Comparison of ENCODE assay signal across 28 cellular contexts in the genomic region with DNA sequence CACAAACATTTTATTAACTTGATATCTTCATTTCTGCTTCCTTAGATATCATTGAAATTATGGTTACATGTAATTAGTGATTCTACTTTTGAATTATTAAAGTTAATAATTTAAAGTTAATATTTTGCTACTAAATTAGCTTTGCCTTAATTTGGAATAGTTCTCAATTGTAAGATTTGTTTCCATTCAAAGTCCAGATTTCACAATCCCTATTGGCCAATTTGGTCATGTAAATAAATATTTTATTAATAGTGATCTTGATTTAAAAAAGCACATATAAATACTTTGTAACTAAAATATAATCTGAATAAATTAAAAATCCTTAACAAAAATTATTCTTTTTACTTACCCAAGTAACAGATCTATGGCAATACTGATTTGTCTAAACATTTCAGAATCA.
"Had no signal": no experiment of that assay in that cellular context is flagged by ENCODE, and none has a peak within 500 bp of the region (broad histone marks: within the 10 kb centered on the region; RNA-seq: fewer than 3 reads in every experiment).

No MANE protein-coding gene starts in this region.

- DNase-seq: natural killer cell; occipital lobe; ovary; posterior cingulate gyrus; psoas muscle; right cardiac atrium; spleen; stimulated activated CD4-positive, alpha-beta T cell treated with anti-CD3 and anti-CD28 coated beads, Interleukin-12 subunit alpha, Interleukin-12 subunit beta, amount 100 ng/mL, for 4 hours; stimulated activated CD4-positive, alpha-beta T cell treated with anti-CD3 and anti-CD28 coated beads, Interleukin-1b, Interleukin-23, amount 100 ng/mL, for 48 hours; stimulated activated CD4-positive, alpha-beta T cell treated with anti-CD3 and anti-CD28 coated beads, Interleukin-4, amount 100 ng/mL, for 1 hour; stimulated activated CD4-positive, alpha-beta T cell treated with anti-CD3 and anti-CD28 coated beads, Interleukin-4, amount 100 ng/mL, for 4 hours; stimulated activated CD8-positive, alpha-beta memory T cell treated with anti-CD3 and anti-CD28 coated beads, Interleukin-4, amount 100 ng/mL, for 48 hours; stimulated activated naive CD4-positive, alpha-beta T cell; stimulated activated naive CD8-positive, alpha-beta T cell treated with anti-CD3 and anti-CD28 coated beads, Interleukin-15, amount 100 ng/mL, for 72 hours; stimulated activated naive CD8-positive, alpha-beta T cell treated with anti-CD3 and anti-CD28 coated beads, Interleukin-15, Interleukin-2, amounts not matched to agents 100 U/mL and 50 U/mL, for 24 hours; substantia nigra; testis; tibial artery; transverse colon; upper lobe of right lung; uterus had no signal

- H3K9me3 ChIP-seq: ovary, psoas muscle, suprapubic skin, testis, transverse colon, upper lobe of right lung, uterus had no signal

- H3K4me1 ChIP-seq: neural progenitor cell, parathyroid adenoma, psoas muscle, spleen, suprapubic skin, testis, tibial artery, transverse colon, upper lobe of right lung, uterus had no signal

- H3K9ac ChIP-seq: neural progenitor cell, parathyroid adenoma had no signal

- H3K4me3 ChIP-seq: neural progenitor cell, ovary, psoas muscle, skin epidermis, smooth muscle cell, spleen, suprapubic skin, testis, tibial artery, transverse colon, upper lobe of right lung, uterus had no signal

- ATAC-seq: natural killer cell; psoas muscle; right cardiac atrium; sciatic nerve; stimulated activated memory B cell treated with anti-CD40 and anti-IgM and Interleukin-4, amounts not matched to agents 10 μg/mL and 1 μg/mL and 100 μg/mL, for 72 hours; stimulated activated naive CD8-positive, alpha-beta T cell treated with anti-CD3 and anti-CD28 coated beads, Interleukin-15, amount 100 ng/mL, for 72 hours; stimulated activated naive CD8-positive, alpha-beta T cell treated with anti-CD3 and anti-CD28 coated beads, Interleukin-15, Interleukin-2, amounts not matched to agents 100 U/mL and 50 U/mL, for 24 hours; upper lobe of right lung had no signal

- H3K36me3 ChIP-seq: neural progenitor cell, ovary, spleen, suprapubic skin, tibial artery, transverse colon, upper lobe of right lung, uterus had no signal

- H3K27ac ChIP-seq: neural progenitor cell, ovary, parathyroid adenoma, psoas muscle, skin epidermis, spleen, suprapubic skin, testis, tibial artery, transverse colon, upper lobe of right lung, uterus had no signal
